ENCODE assay signal across 23 cellular contexts in genomic region chr12:31605531-31605930, GRCh38. TPM values are rescaled to one million over a fixed set of nuclear protein-coding genes. Genes with fewer than 3 reads are reported as not detected.
DNase-seq lines count a peak whose midpoint lies in the region; ATAC-seq and TF ChIP-seq lines count a peak whose summit lies in the region.
"Had no signal": no experiment of that assay in that cellular context is flagged by ENCODE, and none has a peak within 500 bp of the region (broad histone marks: within the 10 kb centered on the region; RNA-seq: fewer than 3 reads in every experiment).

No MANE protein-coding gene starts in this region.

- H3K27me3 ChIP-seq in heart right ventricle, result no peaks in the 10 kb centered on the region
- H3K27me3 ChIP-seq: SJCRH30 had no signal

- ATAC-seq in heart right ventricle (peak in 5 of 8 donors; percentile 57 to 88 (median 74)), Right ventricle myocardium inferior (no peak), SK-N-SH treated with all-trans-retinoic acid at 6 μM for 48 hours (peak; percentile 32; the same call in 2 of the 3 replicates), sciatic nerve (no peak)
- ATAC-seq in stimulated activated memory B cell treated with anti-CD40 and anti-IgM and Interleukin-4, amounts not matched to agents 10 μg/mL and 1 μg/mL and 100 μg/mL, for 72 hours, result no peak
- ATAC-seq: CD8-positive, alpha-beta T cell had no signal

- intact Hi-C loops in heart right ventricle (cut with DNase I), result no loop called here
- intact Hi-C loops in Right ventricle myocardium inferior (cut with DNase I), result no loop called here
- intact Hi-C loops in sciatic nerve (cut with DNase I), result no loop called here
- intact Hi-C loops in CD14-positive monocyte (cut with micrococcal nuclease), result no loop called here

- peaks cover 19 to 24% (median 19%) of the 10 kb centered on the region in 3 donors for H3K4me1 Mint-ChIP-seq in IgD-negative memory B cell
- peaks cover 24% of the 10 kb centered on the region for H3K4me1 Mint-ChIP-seq in stimulated activated memory B cell treated with anti-CD40 and anti-IgM and Interleukin-4, amounts not matched to agents 10 μg/mL and 1 μg/mL and 100 μg/mL, for 72 hours
- H3K4me1 Mint-ChIP-seq in CD14-positive monocyte, result peaks cover 8% of the 10 kb centered on the region

- H3K4me3 ChIP-seq in heart right ventricle, result no peak overlapping the region
- H3K4me3 ChIP-seq: SJCRH30 had no signal

- peak overlapping the region in 4 of 10 donors; percentile 24 to 57 (median 32) for H3K27ac ChIP-seq in heart right ventricle
- H3K27ac ChIP-seq: SJCRH30 had no signal

- H3K4me3 Mint-ChIP-seq in IgD-negative memory B cell (peak overlapping the region in 2 of 4 donors; percentile 7 to 72), CD14-positive monocyte (no peak overlapping the region)
- H3K4me3 Mint-ChIP-seq in stimulated activated memory B cell treated with anti-CD40 and anti-IgM and Interleukin-4, amounts not matched to agents 10 μg/mL and 1 μg/mL and 100 μg/mL, for 72 hours, result no peak overlapping the region
- H3K4me3 Mint-ChIP-seq: CD8-positive, alpha-beta T cell had no signal

- H3K36me3 ChIP-seq in heart right ventricle, result no peaks in the 10 kb centered on the region
- H3K36me3 ChIP-seq: SJCRH30 had no signal

- H3K9me3 Mint-ChIP-seq in IgD-negative memory B cell (peaks cover 0 to 25% (median 6%) of the 10 kb centered on the region in 3 donors), CD14-positive monocyte (peaks cover 9 to 36% (median 31%) of the 10 kb centered on the region in 7 donors)
- peaks cover 10% of the 10 kb centered on the region for H3K9me3 Mint-ChIP-seq in stimulated activated memory B cell treated with anti-CD40 and anti-IgM and Interleukin-4, amounts not matched to agents 10 μg/mL and 1 μg/mL and 100 μg/mL, for 72 hours

- H3K9me3 ChIP-seq in heart right ventricle, result peaks cover 0 to 36% (median 19%) of the 10 kb centered on the region in 11 donors

- H3K27ac Mint-ChIP-seq in IgD-negative memory B cell (peak overlapping the region in 2 of 3 donors; percentile 19 to 94), CD14-positive monocyte (no peak overlapping the region)
- H3K27ac Mint-ChIP-seq in stimulated activated memory B cell treated with anti-CD40 and anti-IgM and Interleukin-4, amounts not matched to agents 10 μg/mL and 1 μg/mL and 100 μg/mL, for 72 hours, result peak overlapping the region; percentile 82
- H3K27ac Mint-ChIP-seq: CD8-positive, alpha-beta T cell had no signal

- DNase-seq in heart right ventricle, result no peak
- no peak for DNase-seq in Right ventricle myocardium inferior (ENCODE audit: missing footprints)
- DNase-seq in sciatic nerve (ENCODE audit: low spot score), result no peak
- no peak for DNase-seq in CD14-positive monocyte (ENCODE audit: low spot score)
- no peak for DNase-seq in NCI-H2107 (lab: John Stamatoyannopoulos, UW)
- DNase-seq: C1 segment of cervical spinal cord; Caco-2; CD8-positive, alpha-beta T cell; DMS79 treated with DMSO at 0.1 percent for 48 hours; HCEC 1CT; IMR-90; NCI-H1092; NCI-H1417 treated with DMSO at 0.1 percent for 48 hours; NCI-H1694 treated with DMSO at 0.1 percent for 48 hours; NCI-H2081; NCI-H2171; NCI-H226; NCI-H510A; NCI-H748 treated with DMSO at 0.1 percent for 48 hours; SJCRH30 had no signal

- TF ChIP-seq CTCF in heart right ventricle (IDR thresholded peaks at IDR 0.05), result no peak
- no peak for TF ChIP-seq CTCF in CD14-positive monocyte (IDR thresholded peaks at IDR 0.05)

- H3K27me3 Mint-ChIP-seq in IgD-negative memory B cell (no peaks in the 10 kb centered on the region), CD14-positive monocyte (ENCODE audit: low read depth in 3 of 3) (peaks cover 0 to 3% (median 0%) of the 10 kb centered on the region in 3 donors)
- no peaks in the 10 kb centered on the region for H3K27me3 Mint-ChIP-seq in stimulated activated memory B cell treated with anti-CD40 and anti-IgM and Interleukin-4, amounts not matched to agents 10 μg/mL and 1 μg/mL and 100 μg/mL, for 72 hours

- H3K36me3 Mint-ChIP-seq in IgD-negative memory B cell, result peaks cover 4% of the 10 kb centered on the region
- peaks cover 10% of the 10 kb centered on the region for H3K36me3 Mint-ChIP-seq in stimulated activated memory B cell treated with anti-CD40 and anti-IgM and Interleukin-4, amounts not matched to agents 10 μg/mL and 1 μg/mL and 100 μg/mL, for 72 hours
- no peaks in the 10 kb centered on the region for H3K36me3 Mint-ChIP-seq in CD14-positive monocyte
- H3K36me3 Mint-ChIP-seq: CD8-positive, alpha-beta T cell had no signal

- WGBS in heart right ventricle, 2 donors, result 34 to 37% methylated on average over 2 of the region's 2 CpGs

- peaks cover 0 to 3% (median 0%) of the 10 kb centered on the region in 9 donors for H3K4me1 ChIP-seq in heart right ventricle
- H3K4me1 ChIP-seq: Caco-2, SJCRH30 had no signal

TF ChIP-seq in SK-N-SH treated with all-trans-retinoic acid at 6 μM for 48 hours, 23 proteins besides CTCF, POLR2A, EP300 and RAD21:
- TF ChIP-seq TOX (CRISPR knock-in tag; IDR thresholded peaks at IDR 0.05; ENCODE audit: borderline replicate concordance), result no peak
- no peak for TF ChIP-seq POU6F1 (CRISPR knock-in tag; IDR thresholded peaks at IDR 0.05; ENCODE audit: borderline replicate concordance, low read depth)
- TF ChIP-seq OSR1 (CRISPR knock-in tag; IDR thresholded peaks at IDR 0.05), result no peak
- TF ChIP-seq TCF4 (CRISPR knock-in tag; IDR thresholded peaks at IDR 0.05; ENCODE audit: borderline replicate concordance), result no peak
- TF ChIP-seq ISL1 (CRISPR knock-in tag; IDR thresholded peaks at IDR 0.05), result no peak
- no peak for TF ChIP-seq ZNF8 (CRISPR knock-in tag; IDR thresholded peaks at IDR 0.05)
- TF ChIP-seq ZNF565 (CRISPR knock-in tag; conservative IDR thresholded peaks at IDR 0.05; ENCODE audit: low read depth), result no peak
- no peak for TF ChIP-seq CSRNP3 (CRISPR knock-in tag; IDR thresholded peaks at IDR 0.05)
- no peak for TF ChIP-seq PPARA (CRISPR knock-in tag; IDR thresholded peaks at IDR 0.05; ENCODE audit: borderline replicate concordance)
- TF ChIP-seq ZNF70 (CRISPR knock-in tag; IDR thresholded peaks at IDR 0.05), result no peak
- no peak for TF ChIP-seq CREB5 (CRISPR knock-in tag; IDR thresholded peaks at IDR 0.05; ENCODE audit: low read depth)
- TF ChIP-seq RARB (CRISPR knock-in tag; IDR thresholded peaks at IDR 0.05), result no peak

RNA-seq across cellular contexts. Expression of gene DENND5B, which starts 14.6 kb away (rescaled TPM):
- total RNA-seq in heart right ventricle (10 to 100 TPM; 28.0 to 60.8 (median 46.4) TPM), Right ventricle myocardium inferior (37.1 TPM), sciatic nerve (18.2 TPM)
- polyA plus RNA-seq in heart right ventricle (10 to 100 TPM in 1 of 2 donors, 1 to 10 TPM in 1; 5.2 to 11.2 TPM), IgD-negative memory B cell (30.7 TPM), CD14-positive monocyte (under 1 TPM; 0.23 to 0.36 TPM)

RNA-seq across cellular contexts. Expression of gene ETFBKMT, which starts 54.0 kb away (rescaled TPM):
- total RNA-seq in heart right ventricle, result 1 to 10 TPM; 5.5 to 8.7 (median 6.2) TPM
- 1 to 10 TPM; 1.7 to 2.7 TPM for polyA plus RNA-seq in heart right ventricle
- total RNA-seq in Right ventricle myocardium inferior, result 6.4 TPM
- polyA plus RNA-seq in IgD-negative memory B cell, result 1.3 TPM
- total RNA-seq in sciatic nerve, result 5.8 TPM
- polyA plus RNA-seq in CD14-positive monocyte, result 1 to 10 TPM; 1.5 to 2.2 TPM

Comparison
In these comparisons a context has a peak if more than half of its experiments do, and no peak if none do; other contexts are left out.
1. ATAC-seq: peak in heart right ventricle (5 of 8) and SK-N-SH treated with all-trans-retinoic acid at 6 μM for 48 hours (single experiment); none in Right ventricle myocardium inferior (single experiment), stimulated activated memory B cell treated with anti-CD40 and anti-IgM and Interleukin-4, amounts not matched to agents 10 μg/mL and 1 μg/mL and 100 μg/mL, for 72 hours (single experiment) and sciatic nerve (single experiment).
2. H3K27ac Mint-ChIP-seq: peak in IgD-negative memory B cell (2 of 3) and stimulated activated memory B cell treated with anti-CD40 and anti-IgM and Interleukin-4, amounts not matched to agents 10 μg/mL and 1 μg/mL and 100 μg/mL, for 72 hours (single experiment); none in CD14-positive monocyte (0 of 7).